In genomic region chr10:132447446-132448247, GRCh38 we compare ENCODE assay signal across 8 cellular contexts. TPM values are rescaled to one million over a fixed set of nuclear protein-coding genes. Genes with fewer than 3 reads are reported as not detected.
DNase-seq lines count a peak whose midpoint lies in the region; TF ChIP-seq lines count a peak whose summit lies in the region.

No MANE protein-coding gene starts in this region.

- no peaks in the 10 kb centered on the region for H3K36me3 ChIP-seq in ES-I3 (ENCODE audit: insufficient read depth, low read length)

- peak; percentile 69 for DNase-seq in activated effector memory CD4-positive, alpha-beta T cell treated with Interleukin-2 at 50 U/mL for 16 hours
- DNase-seq in iPS-NIHi7 (ENCODE audit: extremely low spot score): peak; percentile 50
- peak; percentile 47 to 68 for DNase-seq in stimulated activated CD4-positive, alpha-beta T cell treated with anti-CD3 and anti-CD28 coated beads, Interleukin-4, amount 100 ng/mL, for 4 hours
- no peak for DNase-seq in NCI-H128 (lab: John Stamatoyannopoulos, UW; ENCODE audit: unreplicated experiment)
- no peak for DNase-seq in NCI-H2196 treated with DMSO at 0.1 percent for 48 hours (lab: John Stamatoyannopoulos, UW; ENCODE audit: unreplicated experiment)
- no peak for DNase-seq in caudate nucleus (lab: John Stamatoyannopoulos, UW)

- peak overlapping the region; percentile 3; the same call in 1 of the 2 replicates for H3K9ac ChIP-seq in ES-I3 (ENCODE audit: low read depth, low read length)

- no peak overlapping the region for H3K27ac ChIP-seq in caudate nucleus (ENCODE audit: low read depth, low read length)

- H3K9me3 ChIP-seq in ES-I3 (ENCODE audit: control insufficient read depth, insufficient read depth, low read length): no peaks in the 10 kb centered on the region

- H3K4me1 ChIP-seq in ES-I3 (ENCODE audit: insufficient read depth, low read length): peaks cover 40% of the 10 kb centered on the region; the same call in 1 of the 2 replicates

TF ChIP-seq in PFSK-1, 5 proteins besides CTCF, POLR2A, EP300 and RAD21:
- TF ChIP-seq FOXP2 (optimal IDR thresholded peaks at IDR 0.05; ENCODE audit: borderline replicate concordance, extremely low read depth, extremely low read length, insufficient read depth) (peak; percentile 11), POLR2AphosphoS5 (IDR thresholded peaks at IDR 0.05; ENCODE audit: low read depth, low read length) (no peak), SIN3A (IDR thresholded peaks at IDR 0.05; ENCODE audit: borderline replicate concordance, insufficient read depth, low read length) (no peak), REST (IDR thresholded peaks at IDR 0.05; ENCODE audit: insufficient read depth in 1 of 2, low read depth in 2 of 2, low read length in 2 of 2) (no peak), TAF1 (IDR thresholded peaks at IDR 0.05; ENCODE audit: borderline replicate concordance, insufficient read depth, low read length) (no peak)

RNA-seq across cellular contexts. Expression of gene PWWP2B, which starts 50.6 kb away (rescaled TPM):
- 36.4 TPM for polyA plus RNA-seq in PFSK-1 (2012; ENCODE audit: insufficient read length, low read depth)

Comparison
In these comparisons a context has a peak if more than half of its experiments do, and no peak if none do; other contexts are left out.
1. DNase-seq: peak in activated effector memory CD4-positive, alpha-beta T cell treated with Interleukin-2 at 50 U/mL for 16 hours (single experiment), iPS-NIHi7 (single experiment) and stimulated activated CD4-positive, alpha-beta T cell treated with anti-CD3 and anti-CD28 coated beads, Interleukin-4, amount 100 ng/mL, for 4 hours (2 of 2); none in NCI-H128 (single experiment), NCI-H2196 treated with DMSO at 0.1 percent for 48 hours (single experiment) and caudate nucleus (0 of 61).